Comparison of ENCODE assay signal across 10 cellular contexts in genomic region chr1:234768171-234768568, GRCh38.
A peak's percentile ranks its signal among the peaks of the same experiment; 100 is the strongest.
DNase-seq lines count a peak whose midpoint lies in the region; ATAC-seq, FAIRE-seq and TF ChIP-seq lines count a peak whose summit lies in the region.
"Had no signal": no experiment of that assay in that cellular context is flagged by ENCODE, and none has a peak within 500 bp of the region (broad histone marks: within the 10 kb centered on the region; RNA-seq: fewer than 3 reads in every experiment).

No MANE protein-coding gene starts in this region.

- no peaks in the 10 kb centered on the region for H3K9me3 Mint-ChIP-seq in activated T-cell treated with anti-CD3 and anti-CD28 coated beads, Interleukin-2, amount 50 U/mL, for 24 hours
- H3K9me3 Mint-ChIP-seq in naive thymus-derived CD8-positive, alpha-beta T cell = peaks cover 0 to 4% (median 0%) of the 10 kb centered on the region in 9 donors

- intact Hi-C loops in pancreas (cut with DNase I) = loop anchor here in 1 of 3 donors (10.0 kb wide), 1 partner anchor 57 kb away; no protein-coding TSS in a partner anchor

- H3K4me1 Mint-ChIP-seq in activated T-cell treated with anti-CD3 and anti-CD28 coated beads, Interleukin-2, amount 50 U/mL, for 24 hours (ENCODE audit: low read depth) = peaks cover 70% of the 10 kb centered on the region
- H3K4me1 Mint-ChIP-seq in naive thymus-derived CD8-positive, alpha-beta T cell = peaks cover 50 to 83% (median 76%) of the 10 kb centered on the region in 4 donors

- peaks cover 4% of the 10 kb centered on the region for H3K36me3 Mint-ChIP-seq in activated T-cell treated with anti-CD3 and anti-CD28 coated beads, Interleukin-2, amount 50 U/mL, for 24 hours (ENCODE audit: low read depth)
- H3K36me3 Mint-ChIP-seq in naive thymus-derived CD8-positive, alpha-beta T cell = no peaks in the 10 kb centered on the region

- no peak overlapping the region for H3K4me3 ChIP-seq in pancreas
- H3K4me3 ChIP-seq: esophagus muscularis mucosa had no signal

- TF ChIP-seq CTCF in pancreas (IDR thresholded peaks at IDR 0.05) = no peak

- H3K27me3 Mint-ChIP-seq in activated T-cell treated with anti-CD3 and anti-CD28 coated beads, Interleukin-2, amount 50 U/mL, for 24 hours = no peaks in the 10 kb centered on the region
- H3K27me3 Mint-ChIP-seq in naive thymus-derived CD8-positive, alpha-beta T cell = no peaks in the 10 kb centered on the region

- H3K27ac ChIP-seq in pancreas = no peak overlapping the region
- H3K27ac ChIP-seq: esophagus muscularis mucosa had no signal

- DNase-seq in Caki2 (ENCODE audit: low read depth) (peak; percentile 34), pancreas (no peak), cerebellum (ENCODE audit: low spot score) (no peak)
- no peak for DNase-seq in activated T-cell treated with anti-CD3 and anti-CD28 coated beads, Interleukin-2, amount 50 U/mL, for 24 hours
- peak in 1 of 10 donors; percentile 26 for DNase-seq in naive thymus-derived CD8-positive, alpha-beta T cell
- DNase-seq: DMS53, NCI-H1694 had no signal

- WGBS in pancreas, 2 donors = 82 to 86% methylated on average over 5 of the region's 5 CpGs

- H3K9me3 ChIP-seq in pancreas = no peaks in the 10 kb centered on the region
- H3K9me3 ChIP-seq: esophagus muscularis mucosa had no signal

- in situ Hi-C loops in Caki2 (cut with HindIII; ENCODE audit: low pct_unique_long_range_greater_than_20kb, low sequenced_read_pairs) = no loop called here

- POLR2A ChIA-PET in naive thymus-derived CD8-positive, alpha-beta T cell (lab: Charles Lee) = interaction anchor here (0.9 to 7.8 kb wide), 8 partner anchors 9 to 211 kb away, joined by 3 to 92 read pairs (median 7); partner anchors contain the start of gene IRF2BP2

- no peaks in the 10 kb centered on the region for H3K27me3 ChIP-seq in pancreas
- H3K27me3 ChIP-seq: esophagus muscularis mucosa had no signal

- FAIRE-seq in pancreas (lab: Jason Lieb, UNC) = no peak

- peaks cover 0 to 4% (median 0%) of the 10 kb centered on the region in 3 donors for H3K4me1 ChIP-seq in pancreas

- H3K4me3 Mint-ChIP-seq in activated T-cell treated with anti-CD3 and anti-CD28 coated beads, Interleukin-2, amount 50 U/mL, for 24 hours = peak overlapping the region; percentile 62
- H3K4me3 Mint-ChIP-seq in naive thymus-derived CD8-positive, alpha-beta T cell = peak overlapping the region; percentile 54 to 75 (median 64)

- ATAC-seq in GM19351 (IDR thresholded peaks at IDR 0.05; ENCODE audit: unreplicated experiment) (peak; percentile 18), pancreas (no peak), HG02938 (IDR thresholded peaks at IDR 0.05; ENCODE audit: unreplicated experiment) (no peak)
- ATAC-seq in naive thymus-derived CD8-positive, alpha-beta T cell = peak in 1 of 2 donors; percentile 35

- peak overlapping the region; percentile 92 for H3K27ac Mint-ChIP-seq in activated T-cell treated with anti-CD3 and anti-CD28 coated beads, Interleukin-2, amount 50 U/mL, for 24 hours
- H3K27ac Mint-ChIP-seq in naive thymus-derived CD8-positive, alpha-beta T cell = peak overlapping the region; percentile 92 to 98 (median 95)

- H3K36me3 ChIP-seq in pancreas = no peaks in the 10 kb centered on the region
- H3K36me3 ChIP-seq: esophagus muscularis mucosa had no signal
